ENCODE assay signal across 1 cellular context in the genomic region with DNA sequence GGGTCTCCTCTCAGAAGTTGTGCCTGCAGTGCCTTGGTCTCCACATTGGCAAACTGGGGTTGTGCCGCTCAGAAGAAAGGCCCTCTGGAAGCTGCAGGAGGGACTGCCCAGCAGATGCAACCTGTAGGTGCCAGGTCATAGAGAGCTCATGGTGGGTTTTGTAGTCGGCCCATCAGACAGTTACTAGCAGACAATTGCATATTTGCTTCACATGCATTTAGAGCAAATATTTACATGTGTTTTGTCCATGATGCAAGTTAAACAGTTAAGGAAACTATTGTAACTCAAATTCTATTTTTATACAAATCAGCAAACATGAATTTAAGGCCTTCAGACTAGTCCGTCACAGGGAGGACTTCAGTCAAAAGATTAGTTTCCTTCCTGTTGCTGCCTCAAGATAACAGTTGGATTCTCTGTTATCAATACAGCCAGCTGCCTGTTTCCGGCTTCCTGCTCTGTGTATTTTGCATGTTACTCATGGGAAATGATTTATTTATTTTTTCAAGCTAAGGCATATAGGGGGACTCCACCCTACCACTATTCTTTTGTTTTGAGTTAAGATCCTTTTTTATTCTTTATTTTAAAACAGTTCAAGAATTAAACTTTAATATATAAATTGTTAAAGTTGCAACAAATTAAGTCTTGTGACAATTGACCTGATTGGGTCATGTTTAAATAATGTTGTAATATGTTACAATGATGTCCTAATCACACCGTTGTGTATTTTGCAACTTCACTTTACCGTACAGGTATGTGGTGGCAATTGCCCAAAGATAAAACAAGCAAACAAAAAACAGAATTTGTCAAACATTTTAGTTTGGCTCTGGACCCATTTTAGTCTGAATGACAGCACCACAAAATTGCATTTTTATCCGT.
TF ChIP-seq lines count a peak whose summit lies in the region.

No MANE protein-coding gene starts in this region.

TF ChIP-seq in K562, 482 proteins besides CTCF, POLR2A, EP300 and RAD21 (continued from another document and continues in another):
- TF ChIP-seq, protein P1, sequence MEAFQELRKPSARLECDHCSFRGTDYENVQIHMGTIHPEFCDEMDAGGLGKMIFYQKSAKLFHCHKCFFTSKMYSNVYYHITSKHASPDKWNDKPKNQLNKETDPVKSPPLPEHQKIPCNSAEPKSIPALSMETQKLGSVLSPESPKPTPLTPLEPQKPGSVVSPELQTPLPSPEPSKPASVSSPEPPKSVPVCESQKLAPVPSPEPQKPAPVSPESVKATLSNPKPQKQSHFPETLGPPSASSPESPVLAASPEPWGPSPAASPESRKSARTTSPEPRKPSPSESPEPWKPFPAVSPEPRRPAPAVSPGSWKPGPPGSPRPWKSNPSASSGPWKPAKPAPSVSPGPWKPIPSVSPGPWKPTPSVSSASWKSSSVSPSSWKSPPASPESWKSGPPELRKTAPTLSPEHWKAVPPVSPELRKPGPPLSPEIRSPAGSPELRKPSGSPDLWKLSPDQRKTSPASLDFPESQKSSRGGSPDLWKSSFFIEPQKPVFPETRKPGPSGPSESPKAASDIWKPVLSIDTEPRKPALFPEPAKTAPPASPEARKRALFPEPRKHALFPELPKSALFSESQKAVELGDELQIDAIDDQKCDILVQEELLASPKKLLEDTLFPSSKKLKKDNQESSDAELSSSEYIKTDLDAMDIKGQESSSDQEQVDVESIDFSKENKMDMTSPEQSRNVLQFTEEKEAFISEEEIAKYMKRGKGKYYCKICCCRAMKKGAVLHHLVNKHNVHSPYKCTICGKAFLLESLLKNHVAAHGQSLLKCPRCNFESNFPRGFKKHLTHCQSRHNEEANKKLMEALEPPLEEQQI (IDR thresholded peaks at IDR 0.05): peak; percentile 91
- TF ChIP-seq, protein P2, sequence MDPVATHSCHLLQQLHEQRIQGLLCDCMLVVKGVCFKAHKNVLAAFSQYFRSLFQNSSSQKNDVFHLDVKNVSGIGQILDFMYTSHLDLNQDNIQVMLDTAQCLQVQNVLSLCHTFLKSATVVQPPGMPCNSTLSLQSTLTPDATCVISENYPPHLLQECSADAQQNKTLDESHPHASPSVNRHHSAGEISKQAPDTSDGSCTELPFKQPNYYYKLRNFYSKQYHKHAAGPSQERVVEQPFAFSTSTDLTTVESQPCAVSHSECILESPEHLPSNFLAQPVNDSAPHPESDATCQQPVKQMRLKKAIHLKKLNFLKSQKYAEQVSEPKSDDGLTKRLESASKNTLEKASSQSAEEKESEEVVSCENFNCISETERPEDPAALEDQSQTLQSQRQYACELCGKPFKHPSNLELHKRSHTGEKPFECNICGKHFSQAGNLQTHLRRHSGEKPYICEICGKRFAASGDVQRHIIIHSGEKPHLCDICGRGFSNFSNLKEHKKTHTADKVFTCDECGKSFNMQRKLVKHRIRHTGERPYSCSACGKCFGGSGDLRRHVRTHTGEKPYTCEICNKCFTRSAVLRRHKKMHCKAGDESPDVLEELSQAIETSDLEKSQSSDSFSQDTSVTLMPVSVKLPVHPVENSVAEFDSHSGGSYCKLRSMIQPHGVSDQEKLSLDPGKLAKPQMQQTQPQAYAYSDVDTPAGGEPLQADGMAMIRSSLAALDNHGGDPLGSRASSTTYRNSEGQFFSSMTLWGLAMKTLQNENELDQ (CRISPR knock-in tag; IDR thresholded peaks at IDR 0.05; ENCODE audit: borderline replicate concordance): no peak
- TF ChIP-seq KDM5B (IDR thresholded peaks at IDR 0.05; ENCODE audit: insufficient replicate concordance, low read depth, low read length) (no peak), CTBP1 (IDR thresholded peaks at IDR 0.05; ENCODE audit: borderline replicate concordance) (peak; percentile 40; the same call in 1 of the 2 replicates), RBM25 (IDR thresholded peaks at IDR 0.05; ENCODE audit: low read depth, low read length, severe bottlenecking) (no peak), SP1 (CRISPR knock-in tag; IDR thresholded peaks at IDR 0.05) (peak; percentile 32; the same call in 1 of the 2 replicates), TCF7 (IDR thresholded peaks at IDR 0.05; ENCODE audit: borderline replicate concordance) (no peak), TBL1XR1 (IDR thresholded peaks at IDR 0.05; ENCODE audit: low read length in 2 of 2) (peak; percentile 90 to 98), HDAC1 (IDR thresholded peaks at IDR 0.05) (peak; percentile 82 to 95; a peak in 3 of 4 replicates), LARP7 (IDR thresholded peaks at IDR 0.05) (no peak), DNMT1 (IDR thresholded peaks at IDR 0.05) (no peak), MAFK (IDR thresholded peaks at IDR 0.05; ENCODE audit: low read length) (0 out of 2 replicates have a peak, but pooled peaks have one; percentile 26), GTF2A2 (tag; IDR thresholded peaks at IDR 0.05) (no peak), ZNF146 (CRISPR knock-in tag; IDR thresholded peaks at IDR 0.05; ENCODE audit: unreplicated experiment) (no peak), TCF3 (CRISPR knock-in tag; IDR thresholded peaks at IDR 0.05) (peak; percentile 98), PCBP2 (IDR thresholded peaks at IDR 0.05; ENCODE audit: low read depth, low read length, poor library complexity, severe bottlenecking) (no peak), TCF7L2 (IDR thresholded peaks at IDR 0.05; ENCODE audit: low read depth, low read length) (no peak), ZSCAN29 (IDR thresholded peaks at IDR 0.05) (no peak), CAMTA2 (CRISPR knock-in tag; conservative IDR thresholded peaks at IDR 0.05) (no peak), FOXP1 (CRISPR knock-in tag; IDR thresholded peaks at IDR 0.05) (no peak), KLF16 (IDR thresholded peaks at IDR 0.05) (peak; percentile 97), RCOR1 (IDR thresholded peaks at IDR 0.05; ENCODE audit: borderline replicate concordance in 1 of 2, low read depth in 2 of 2, low read length in 2 of 2) (peak; percentile 96 to 99), BRD9 (IDR thresholded peaks at IDR 0.05; ENCODE audit: low read depth, partially characterized antibody) (peak; percentile 82), GTF2F1 (IDR thresholded peaks at IDR 0.05; ENCODE audit: low read depth, low read length) (no peak), ZFP1 (CRISPR knock-in tag; IDR thresholded peaks at IDR 0.05) (no peak), ZNF717 (CRISPR knock-in tag; IDR thresholded peaks at IDR 0.05) (no peak), MECOM (CRISPR knock-in tag; IDR thresholded peaks at IDR 0.05) (no peak), ELF2 (CRISPR knock-in tag; IDR thresholded peaks at IDR 0.05) (peak; percentile 59; the same call in 1 of the 2 replicates), NCOA4 (IDR thresholded peaks at IDR 0.05; ENCODE audit: partially characterized antibody) (peak; percentile 43), KLF1 (tag; IDR thresholded peaks at IDR 0.05) (no peak), MYC (IDR thresholded peaks at IDR 0.05; ENCODE audit: low read depth, low read length) (peak; percentile 70), MYC (CRISPR knock-in tag; IDR thresholded peaks at IDR 0.05; ENCODE audit: borderline replicate concordance, low read depth) (no peak), DACH1 (IDR thresholded peaks at IDR 0.05; ENCODE audit: partially characterized antibody) (peak; percentile 33), DMBX1 (CRISPR knock-in tag; IDR thresholded peaks at IDR 0.05; ENCODE audit: borderline replicate concordance) (peak; percentile 25; the same call in 1 of the 2 replicates), ZEB2 (IDR thresholded peaks at IDR 0.05) (peak; percentile 84; the same call in 1 of the 2 replicates), MTA2 (IDR thresholded peaks at IDR 0.05; ENCODE audit: low read depth) (peak; percentile 98), EZH2 (IDR thresholded peaks at IDR 0.05; ENCODE audit: borderline replicate concordance, low read depth, low read length) (peak; percentile 77; the same call in 1 of the 2 replicates), ATF1 (CRISPR knock-in tag; IDR thresholded peaks at IDR 0.05) (no peak), ATF1 (tag; IDR thresholded peaks at IDR 0.05) (peak; percentile 84), SMC3 (conservative IDR thresholded peaks at IDR 0.05; ENCODE audit: insufficient read depth, low read depth, low read length) (no peak)
- TF ChIP-seq, protein P3, sequence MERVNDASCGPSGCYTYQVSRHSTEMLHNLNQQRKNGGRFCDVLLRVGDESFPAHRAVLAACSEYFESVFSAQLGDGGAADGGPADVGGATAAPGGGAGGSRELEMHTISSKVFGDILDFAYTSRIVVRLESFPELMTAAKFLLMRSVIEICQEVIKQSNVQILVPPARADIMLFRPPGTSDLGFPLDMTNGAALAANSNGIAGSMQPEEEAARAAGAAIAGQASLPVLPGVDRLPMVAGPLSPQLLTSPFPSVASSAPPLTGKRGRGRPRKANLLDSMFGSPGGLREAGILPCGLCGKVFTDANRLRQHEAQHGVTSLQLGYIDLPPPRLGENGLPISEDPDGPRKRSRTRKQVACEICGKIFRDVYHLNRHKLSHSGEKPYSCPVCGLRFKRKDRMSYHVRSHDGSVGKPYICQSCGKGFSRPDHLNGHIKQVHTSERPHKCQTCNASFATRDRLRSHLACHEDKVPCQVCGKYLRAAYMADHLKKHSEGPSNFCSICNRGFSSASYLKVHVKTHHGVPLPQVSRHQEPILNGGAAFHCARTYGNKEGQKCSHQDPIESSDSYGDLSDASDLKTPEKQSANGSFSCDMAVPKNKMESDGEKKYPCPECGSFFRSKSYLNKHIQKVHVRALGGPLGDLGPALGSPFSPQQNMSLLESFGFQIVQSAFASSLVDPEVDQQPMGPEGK (CRISPR knock-in tag; IDR thresholded peaks at IDR 0.05; ENCODE audit: borderline replicate concordance): no peak
- TF ChIP-seq, protein P4, sequence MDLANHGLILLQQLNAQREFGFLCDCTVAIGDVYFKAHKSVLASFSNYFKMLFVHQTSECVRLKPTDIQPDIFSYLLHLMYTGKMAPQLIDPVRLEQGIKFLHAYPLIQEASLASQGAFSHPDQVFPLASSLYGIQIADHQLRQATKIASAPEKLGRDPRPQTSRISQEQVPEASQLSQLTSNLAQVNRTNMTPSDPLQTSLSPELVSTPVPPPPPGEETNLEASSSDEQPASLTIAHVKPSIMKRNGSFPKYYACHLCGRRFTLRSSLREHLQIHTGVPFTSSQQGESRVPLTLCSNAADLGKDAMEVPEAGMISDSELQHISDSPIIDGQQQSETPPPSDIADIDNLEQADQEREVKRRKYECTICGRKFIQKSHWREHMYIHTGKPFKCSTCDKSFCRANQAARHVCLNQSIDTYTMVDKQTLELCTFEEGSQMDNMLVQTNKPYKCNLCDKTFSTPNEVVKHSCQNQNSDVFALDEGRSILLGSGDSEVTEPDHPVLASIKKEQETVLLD (IDR thresholded peaks at IDR 0.05): peak; percentile 45; the same call in 1 of the 2 replicates
- TF ChIP-seq, protein P5, sequence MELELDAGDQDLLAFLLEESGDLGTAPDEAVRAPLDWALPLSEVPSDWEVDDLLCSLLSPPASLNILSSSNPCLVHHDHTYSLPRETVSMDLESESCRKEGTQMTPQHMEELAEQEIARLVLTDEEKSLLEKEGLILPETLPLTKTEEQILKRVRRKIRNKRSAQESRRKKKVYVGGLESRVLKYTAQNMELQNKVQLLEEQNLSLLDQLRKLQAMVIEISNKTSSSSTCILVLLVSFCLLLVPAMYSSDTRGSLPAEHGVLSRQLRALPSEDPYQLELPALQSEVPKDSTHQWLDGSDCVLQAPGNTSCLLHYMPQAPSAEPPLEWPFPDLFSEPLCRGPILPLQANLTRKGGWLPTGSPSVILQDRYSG (tag; conservative IDR thresholded peaks at IDR 0.05; ENCODE audit: low read depth): no peak
- TF ChIP-seq, protein P6, sequence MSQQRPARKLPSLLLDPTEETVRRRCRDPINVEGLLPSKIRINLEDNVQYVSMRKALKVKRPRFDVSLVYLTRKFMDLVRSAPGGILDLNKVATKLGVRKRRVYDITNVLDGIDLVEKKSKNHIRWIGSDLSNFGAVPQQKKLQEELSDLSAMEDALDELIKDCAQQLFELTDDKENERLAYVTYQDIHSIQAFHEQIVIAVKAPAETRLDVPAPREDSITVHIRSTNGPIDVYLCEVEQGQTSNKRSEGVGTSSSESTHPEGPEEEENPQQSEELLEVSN (IDR thresholded peaks at IDR 0.05; ENCODE audit: borderline replicate concordance in 1 of 2, extremely low read depth in 1 of 2, insufficient read depth in 1 of 2, insufficient read length in 1 of 2, low read depth in 1 of 2, low read length in 1 of 2, poor library complexity in 1 of 2, severe bottlenecking in 1 of 2): no peak
- TF ChIP-seq, protein P7, sequence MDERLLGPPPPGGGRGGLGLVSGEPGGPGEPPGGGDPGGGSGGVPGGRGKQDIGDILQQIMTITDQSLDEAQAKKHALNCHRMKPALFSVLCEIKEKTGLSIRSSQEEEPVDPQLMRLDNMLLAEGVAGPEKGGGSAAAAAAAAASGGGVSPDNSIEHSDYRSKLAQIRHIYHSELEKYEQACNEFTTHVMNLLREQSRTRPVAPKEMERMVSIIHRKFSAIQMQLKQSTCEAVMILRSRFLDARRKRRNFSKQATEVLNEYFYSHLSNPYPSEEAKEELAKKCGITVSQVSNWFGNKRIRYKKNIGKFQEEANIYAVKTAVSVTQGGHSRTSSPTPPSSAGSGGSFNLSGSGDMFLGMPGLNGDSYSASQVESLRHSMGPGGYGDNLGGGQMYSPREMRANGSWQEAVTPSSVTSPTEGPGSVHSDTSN (CRISPR knock-in tag; IDR thresholded peaks at IDR 0.05; ENCODE audit: low read depth): no peak
- TF ChIP-seq, protein P7 (tag; conservative IDR thresholded peaks at IDR 0.05; ENCODE audit: low read depth): peak; percentile 96
- TF ChIP-seq, protein P8, sequence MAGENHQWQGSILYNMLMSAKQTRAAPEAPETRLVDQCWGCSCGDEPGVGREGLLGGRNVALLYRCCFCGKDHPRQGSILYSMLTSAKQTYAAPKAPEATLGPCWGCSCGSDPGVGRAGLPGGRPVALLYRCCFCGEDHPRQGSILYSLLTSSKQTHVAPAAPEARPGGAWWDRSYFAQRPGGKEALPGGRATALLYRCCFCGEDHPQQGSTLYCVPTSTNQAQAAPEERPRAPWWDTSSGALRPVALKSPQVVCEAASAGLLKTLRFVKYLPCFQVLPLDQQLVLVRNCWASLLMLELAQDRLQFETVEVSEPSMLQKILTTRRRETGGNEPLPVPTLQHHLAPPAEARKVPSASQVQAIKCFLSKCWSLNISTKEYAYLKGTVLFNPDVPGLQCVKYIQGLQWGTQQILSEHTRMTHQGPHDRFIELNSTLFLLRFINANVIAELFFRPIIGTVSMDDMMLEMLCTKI (IDR thresholded peaks at IDR 0.05; ENCODE audit: partially characterized antibody): no peak
- TF ChIP-seq, protein P9, sequence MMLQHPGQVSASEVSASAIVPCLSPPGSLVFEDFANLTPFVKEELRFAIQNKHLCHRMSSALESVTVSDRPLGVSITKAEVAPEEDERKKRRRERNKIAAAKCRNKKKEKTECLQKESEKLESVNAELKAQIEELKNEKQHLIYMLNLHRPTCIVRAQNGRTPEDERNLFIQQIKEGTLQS (IDR thresholded peaks at IDR 0.05): peak; percentile 70
- TF ChIP-seq, protein P9 (CRISPR knock-in tag; conservative IDR thresholded peaks at IDR 0.05): no peak
- TF ChIP-seq, protein P10, sequence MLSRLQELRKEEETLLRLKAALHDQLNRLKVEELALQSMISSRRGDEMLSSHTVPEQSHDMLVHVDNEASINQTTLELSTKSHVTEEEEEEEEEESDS (CRISPR knock-in tag; IDR thresholded peaks at IDR 0.05): no peak
